In genomic region chr3:64266983-64267382, GRCh38 we compare ENCODE assay signal across 10 cellular contexts. TPM values are rescaled to one million over a fixed set of nuclear protein-coding genes. Genes with fewer than 3 reads are reported as not detected.
DNase-seq lines count a peak whose midpoint lies in the region; ATAC-seq and TF ChIP-seq lines count a peak whose summit lies in the region.
"Had no signal": no experiment of that assay in that cellular context is flagged by ENCODE, and none has a peak within 500 bp of the region (broad histone marks: within the 10 kb centered on the region; RNA-seq: fewer than 3 reads in every experiment).

No MANE protein-coding gene starts in this region.

- TF ChIP-seq CTCF in epithelial cell of esophagus (IDR thresholded peaks at IDR 0.05; ENCODE audit: insufficient read depth, low read depth, low read length, missing control alignments) (no peak), upper lobe of left lung (IDR thresholded peaks at IDR 0.05) (no peak), MM.1S (IDR thresholded peaks at IDR 0.05; ENCODE audit: low read length) (no peak)

- H2AFZ ChIP-seq in MM.1S (ENCODE audit: low read length), result no peak overlapping the region

- no peak for ATAC-seq in upper lobe of left lung (ENCODE audit: low FRiP score in 2 of 2)

- in situ Hi-C loops in G401 (cut with HindIII; ENCODE audit: low sequenced_read_pairs), result no loop called here

- H3F3A ChIP-seq in MM.1S (ENCODE audit: insufficient read depth, low read length), result no peaks in the 10 kb centered on the region

- H3K4me3 ChIP-seq in epithelial cell of esophagus (ENCODE audit: low read length) (peak overlapping the region; percentile 67), mucosa of stomach (ENCODE audit: low read length) (no peak overlapping the region), upper lobe of left lung (peak overlapping the region; percentile 59 to 67 (median 62)), MM.1S (ENCODE audit: low read length) (no peak overlapping the region)

- H3K36me3 ChIP-seq in mucosa of stomach (ENCODE audit: control insufficient read depth, insufficient read depth, low read length) (no peaks in the 10 kb centered on the region), upper lobe of left lung (no peaks in the 10 kb centered on the region), MM.1S (replicated peaks; ENCODE audit: insufficient read depth, low read length) (no peaks in the 10 kb centered on the region)

- H3K4me1 ChIP-seq in mucosa of stomach (ENCODE audit: control insufficient read depth, insufficient read depth, low read length) (no peaks in the 10 kb centered on the region), upper lobe of left lung (peaks cover 13 to 48% (median 35%) of the 10 kb centered on the region in 4 donors), MM.1S (ENCODE audit: low read length) (no peaks in the 10 kb centered on the region)

- H3K9ac ChIP-seq in mucosa of stomach (ENCODE audit: low read length) (peak overlapping the region; percentile 65), MM.1S (ENCODE audit: low read length) (no peak overlapping the region)

- H3K27me3 ChIP-seq in mucosa of stomach (ENCODE audit: control insufficient read depth, insufficient read depth, low read length), result peaks cover 5% of the 10 kb centered on the region
- H3K27me3 ChIP-seq in upper lobe of left lung, result no peaks in the 10 kb centered on the region
- no peaks in the 10 kb centered on the region for H3K27me3 ChIP-seq in MM.1S (replicated peaks; ENCODE audit: insufficient read depth, low read length)

- 40 to 45% methylated on average over 2 of the region's 2 CpGs for WGBS in upper lobe of left lung, 2 donors

- peak; percentile 50 for DNase-seq in NCI-H2171 treated with DMSO at 0.1 percent for 48 hours (lab: John Stamatoyannopoulos, UW)
- DNase-seq in NCI-H2171 (lab: John Stamatoyannopoulos, UW), result no peak
- peak; percentile 7 for DNase-seq in epithelial cell of esophagus (ENCODE audit: low read depth)
- DNase-seq in upper lobe of left lung, result no peak
- DNase-seq in NCI-H1436 (lab: John Stamatoyannopoulos, UW), result no peak
- no peak for DNase-seq in MM.1S
- no peak for DNase-seq in G401 (ENCODE audit: low spot score)
- DNase-seq: activated CD8-positive, alpha-beta memory T cell treated with anti-CD3 and anti-CD28 coated beads, Interleukin-2, amount 50 U/mL, for 4 hours; small intestine had no signal

- TF ChIP-seq EP300 in upper lobe of left lung (IDR thresholded peaks at IDR 0.05), result no peak

- H3K9me2 ChIP-seq in MM.1S (replicated peaks; ENCODE audit: insufficient read depth, low read length), result no peaks in the 10 kb centered on the region

- peak overlapping the region; percentile 82 to 93 (median 88) for H3K27ac ChIP-seq in upper lobe of left lung
- H3K27ac ChIP-seq in MM.1S (ENCODE audit: low read length), result no peak overlapping the region

- H4K20me1 ChIP-seq in MM.1S (ENCODE audit: insufficient read depth, low read length), result no peaks in the 10 kb centered on the region

- TF ChIP-seq POLR2A in upper lobe of left lung (IDR thresholded peaks at IDR 0.05), result no peak

- no peak overlapping the region for H3K4me2 ChIP-seq in MM.1S (ENCODE audit: low read depth, low read length)

- H3K79me2 ChIP-seq in MM.1S (ENCODE audit: low read length), result no peaks in the 10 kb centered on the region

- H3K9me3 ChIP-seq in mucosa of stomach (ENCODE audit: control insufficient read depth, low read length), result no peaks in the 10 kb centered on the region
- H3K9me3 ChIP-seq in upper lobe of left lung, result no peaks in the 10 kb centered on the region
- H3K9me3 ChIP-seq in MM.1S (replicated peaks; ENCODE audit: insufficient read depth, low read length), result no peaks in the 10 kb centered on the region

RNA-seq across cellular contexts. Expression of gene PRICKLE2, which starts 41.7 kb away (rescaled TPM):
- 10 to 100 TPM; 28.3 to 68.9 (median 36.3) TPM for total RNA-seq in upper lobe of left lung
- total RNA-seq in G401 (2014; rRNA removed; shearing (Covaris generic)), result 0.25 and 0.31 TPM in 2 replicates

Comparison
In these comparisons a context has a peak if more than half of its experiments do, and no peak if none do; other contexts are left out.
1. DNase-seq: peak in NCI-H2171 treated with DMSO at 0.1 percent for 48 hours (single experiment) and epithelial cell of esophagus (single experiment); none in NCI-H2171 (single experiment), upper lobe of left lung (0 of 2), NCI-H1436 (single experiment), MM.1S (single experiment) and G401 (single experiment).
2. H3K4me3 ChIP-seq: peak in epithelial cell of esophagus (single experiment) and upper lobe of left lung (4 of 4); none in mucosa of stomach (single experiment) and MM.1S (single experiment).
3. RNA of gene PRICKLE2, which starts 41.7 kb away (total RNA-seq): 28.3 to 68.9 TPM in upper lobe of left lung; 0.25 to 0.31 TPM in G401; every median in the first group is over 10 times any median in the second.